24 cellular contexts compared by ENCODE assay signal in the genomic region with DNA sequence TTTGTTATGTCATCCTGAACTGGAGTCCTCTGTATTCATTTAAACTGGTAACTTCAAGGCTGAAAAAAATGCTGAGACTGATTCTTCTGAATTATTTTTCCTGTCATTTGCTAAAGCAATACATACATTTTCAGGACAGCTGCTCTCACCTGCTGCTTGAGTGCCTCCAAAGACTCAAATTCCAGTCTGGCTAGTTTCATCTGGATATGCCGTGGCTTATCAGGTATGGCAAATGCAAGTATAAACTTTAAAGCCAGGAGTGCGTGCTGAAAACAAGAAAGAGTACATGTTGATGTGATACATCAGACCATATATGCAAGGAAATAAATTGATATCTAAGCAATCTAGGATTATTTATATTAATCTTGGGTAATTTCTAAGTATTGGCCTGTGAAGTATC.
"Had no signal": no experiment of that assay in that cellular context is flagged by ENCODE, and none has a peak within 500 bp of the region (broad histone marks: within the 10 kb centered on the region; RNA-seq: fewer than 3 reads in every experiment).

No MANE protein-coding gene starts in this region.

- H3K4me3 ChIP-seq: K562 had no signal

- H3K27ac Mint-ChIP-seq: IgD-negative memory B cell; T-cell; T-helper 1 cell treated with Interleukin-12 subunit alpha and Interleukin-12 subunit beta and Interleukin-4 antibody, amounts not matched to agents 30 μg/mL and 1 μg/mL, for 36 hours had no signal

- H3K27me3 Mint-ChIP-seq: IgD-negative memory B cell, T-cell had no signal

- H3K9me3 Mint-ChIP-seq: T-cell; T-helper 1 cell treated with Interleukin-12 subunit alpha and Interleukin-12 subunit beta and Interleukin-4 antibody, amounts not matched to agents 30 μg/mL and 1 μg/mL, for 36 hours had no signal

- DNase-seq: Kasumi-1, MM.1S, NCI-H1092 treated with DMSO at 0.1 percent for 48 hours, NCI-H1436, NCI-H187, NCI-H2029, NCI-H2081 treated with DMSO at 0.1 percent for 48 hours, NCI-H345, NCI-H446 treated with DMSO at 0.1 percent for 48 hours, NCI-H524 treated with DMSO at 0.1 percent for 48 hours, NCI-H69, NCI-H774, PC-3, SHP77, SK-N-SH, SW 1271, T-cell had no signal

- H3K4me3 Mint-ChIP-seq: IgD-negative memory B cell; T-cell; T-helper 1 cell treated with Interleukin-12 subunit alpha and Interleukin-12 subunit beta and Interleukin-4 antibody, amounts not matched to agents 30 μg/mL and 1 μg/mL, for 36 hours had no signal

- H3K27ac ChIP-seq: HL-60, KMS-11, RWPE1 had no signal

- H3K9me3 ChIP-seq: SK-N-SH had no signal

- ATAC-seq: K562, Panc1, PC-3, T-cell had no signal

- H3K4me1 Mint-ChIP-seq: IgD-negative memory B cell, T-cell had no signal
